Comparison of ENCODE assay signal across 1 cellular context in genomic region chr11:57344826-57345225, GRCh38.
TF ChIP-seq lines count a peak whose summit lies in the region.

No MANE protein-coding gene starts in this region.

TF ChIP-seq in HepG2, 621 proteins besides CTCF, POLR2A, EP300 and RAD21:
- TF ChIP-seq HNF4A (CRISPR knock-in tag; IDR thresholded peaks at IDR 0.05) = no peak
- TF ChIP-seq DNMT1 (CRISPR knock-in tag; IDR thresholded peaks at IDR 0.05) = no peak
- no peak for TF ChIP-seq ZGPAT (CRISPR knock-in tag; IDR thresholded peaks at IDR 0.05)
- no peak for TF ChIP-seq ZNF598 (CRISPR knock-in tag; IDR thresholded peaks at IDR 0.05; ENCODE audit: borderline replicate concordance)
- no peak for TF ChIP-seq KIAA2018 (CRISPR knock-in tag; IDR thresholded peaks at IDR 0.05; ENCODE audit: borderline replicate concordance)
- TF ChIP-seq JARID2 (CRISPR knock-in tag; IDR thresholded peaks at IDR 0.05; ENCODE audit: insufficient replicate concordance) = no peak
- TF ChIP-seq ZNF792 (CRISPR knock-in tag; IDR thresholded peaks at IDR 0.05) = no peak
- no peak for TF ChIP-seq SOX13 (IDR thresholded peaks at IDR 0.05)
- no peak for TF ChIP-seq SOX13 (CRISPR knock-in tag; conservative IDR thresholded peaks at IDR 0.05 in 1 of 2, IDR thresholded peaks at IDR 0.05 in 1 of 2)
- TF ChIP-seq, protein P1, sequence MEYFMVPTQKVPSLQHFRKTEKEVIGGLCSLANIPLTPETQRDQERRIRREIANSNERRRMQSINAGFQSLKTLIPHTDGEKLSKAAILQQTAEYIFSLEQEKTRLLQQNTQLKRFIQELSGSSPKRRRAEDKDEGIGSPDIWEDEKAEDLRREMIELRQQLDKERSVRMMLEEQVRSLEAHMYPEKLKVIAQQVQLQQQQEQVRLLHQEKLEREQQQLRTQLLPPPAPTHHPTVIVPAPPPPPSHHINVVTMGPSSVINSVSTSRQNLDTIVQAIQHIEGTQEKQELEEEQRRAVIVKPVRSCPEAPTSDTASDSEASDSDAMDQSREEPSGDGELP (IDR thresholded peaks at IDR 0.05; ENCODE audit: borderline replicate concordance, low read depth) = no peak
- TF ChIP-seq NR2C2 (CRISPR knock-in tag; IDR thresholded peaks at IDR 0.05; ENCODE audit: borderline replicate concordance) = no peak
- no peak for TF ChIP-seq ZSCAN9 (CRISPR knock-in tag; IDR thresholded peaks at IDR 0.05; ENCODE audit: borderline replicate concordance)
- TF ChIP-seq ZNF318 (CRISPR knock-in tag; IDR thresholded peaks at IDR 0.05) = no peak
